Comparison of ENCODE assay signal across 16 cellular contexts in the genomic region with DNA sequence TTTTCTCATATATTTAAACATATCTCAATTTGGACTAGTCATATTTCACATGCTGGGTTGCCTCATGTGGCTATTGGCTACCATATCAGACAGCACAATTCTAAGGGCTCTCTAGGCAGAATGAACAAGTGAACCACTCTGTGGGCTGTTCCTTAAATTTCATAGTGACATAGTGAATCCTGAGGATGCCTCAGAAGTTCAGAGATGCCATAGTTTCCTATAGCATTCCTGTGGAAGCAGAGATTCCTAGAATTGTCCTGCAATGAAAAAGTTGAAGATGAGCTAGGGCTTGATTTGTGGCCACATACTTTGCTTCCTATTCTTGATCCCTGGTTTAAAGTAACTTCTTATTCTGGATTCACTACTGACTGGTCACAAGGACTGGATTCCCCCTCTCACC. TPM values are rescaled to one million over a fixed set of nuclear protein-coding genes. Genes with fewer than 3 reads are reported as not detected.
DNase-seq lines count a peak whose midpoint lies in the region; ATAC-seq and TF ChIP-seq lines count a peak whose summit lies in the region.
"Had no signal": no experiment of that assay in that cellular context is flagged by ENCODE, and none has a peak within 500 bp of the region (broad histone marks: within the 10 kb centered on the region; RNA-seq: fewer than 3 reads in every experiment).

No MANE protein-coding gene starts in this region.

- DNase-seq in EH (ENCODE audit: low read depth): peak; percentile 80
- DNase-seq in HFFc6: peak; percentile 54
- DNase-seq in fibroblast of peridontal ligament (ENCODE audit: extremely low read depth): peak; percentile 35
- no peak for DNase-seq in iPS-NIHi11 (ENCODE audit: low spot score)
- no peak for DNase-seq in MM.1S
- DNase-seq: AML-193; BE2C; CD4-positive, alpha-beta T cell; CD8-positive, alpha-beta memory T cell; DMS 273 treated with DMSO at 0.1 percent for 48 hours; DMS79; H7 had no signal

- no peaks in the 10 kb centered on the region for H3K36me3 ChIP-seq in MM.1S (replicated peaks; ENCODE audit: insufficient read depth, low read length)
- H3K36me3 ChIP-seq: BE2C; BLaER1 treated with 17β-estradiol and CSF1 and Interleukin-3, amounts not matched to agents 10 nM and 100 nM had no signal

- H3K9ac ChIP-seq in MM.1S (ENCODE audit: low read length): no peak overlapping the region
- H3K9ac ChIP-seq: BLaER1 treated with 17β-estradiol and CSF1 and Interleukin-3, amounts not matched to agents 10 nM and 100 nM had no signal

- no peak overlapping the region for H2AFZ ChIP-seq in MM.1S (ENCODE audit: low read length)

- H3K27me3 ChIP-seq in MM.1S (replicated peaks; ENCODE audit: insufficient read depth, low read length): no peaks in the 10 kb centered on the region
- H3K27me3 ChIP-seq: BE2C; BLaER1 treated with 17β-estradiol and CSF1 and Interleukin-3, amounts not matched to agents 10 nM and 100 nM had no signal

- no peak for ATAC-seq in GM19324 (IDR thresholded peaks at IDR 0.05; ENCODE audit: low FRiP score, unreplicated experiment)
- ATAC-seq: GM12878 had no signal

- H3K27ac ChIP-seq in MM.1S (ENCODE audit: low read length): no peak overlapping the region
- H3K27ac ChIP-seq: BLaER1 treated with 17β-estradiol and CSF1 and Interleukin-3, amounts not matched to agents 10 nM and 100 nM had no signal

- H3K4me3 ChIP-seq in MM.1S (ENCODE audit: low read length): no peak overlapping the region
- H3K4me3 ChIP-seq: BLaER1 treated with 17β-estradiol and CSF1 and Interleukin-3, amounts not matched to agents 10 nM and 100 nM; GM12878 had no signal

- TF ChIP-seq CTCF in HFFc6 (IDR thresholded peaks at IDR 0.05): no peak
- no peak for TF ChIP-seq CTCF in MM.1S (IDR thresholded peaks at IDR 0.05; ENCODE audit: low read length)

- H3K4me1 ChIP-seq in MM.1S (ENCODE audit: low read length): no peaks in the 10 kb centered on the region
- H3K4me1 ChIP-seq: BE2C had no signal

- H3K4me2 ChIP-seq in MM.1S (ENCODE audit: low read depth, low read length): no peak overlapping the region
- H3K4me2 ChIP-seq: BLaER1 treated with 17β-estradiol and CSF1 and Interleukin-3, amounts not matched to agents 10 nM and 100 nM had no signal

- H3K4me3 Mint-ChIP-seq in HFFc6: no peak overlapping the region
- H3K4me3 Mint-ChIP-seq: CD14-positive monocyte; CD4-positive, alpha-beta T cell; CD8-positive, alpha-beta memory T cell had no signal

- peak overlapping the region; percentile 54 for H3K27ac Mint-ChIP-seq in HFFc6
- H3K27ac Mint-ChIP-seq: CD14-positive monocyte; CD4-positive, alpha-beta T cell had no signal

- H3K9me2 ChIP-seq in MM.1S (replicated peaks; ENCODE audit: insufficient read depth, low read length): no peaks in the 10 kb centered on the region

- H3F3A ChIP-seq in MM.1S (ENCODE audit: insufficient read depth, low read length): no peaks in the 10 kb centered on the region

- H4K20me1 ChIP-seq in MM.1S (ENCODE audit: insufficient read depth, low read length): no peaks in the 10 kb centered on the region
- H4K20me1 ChIP-seq: BLaER1 treated with 17β-estradiol and CSF1 and Interleukin-3, amounts not matched to agents 10 nM and 100 nM had no signal

- peaks cover 66% of the 10 kb centered on the region for H3K4me1 Mint-ChIP-seq in HFFc6 (ENCODE audit: low read depth)

- H3K9me3 ChIP-seq in MM.1S (replicated peaks; ENCODE audit: insufficient read depth, low read length): no peaks in the 10 kb centered on the region
- H3K9me3 ChIP-seq: BE2C had no signal

- peaks cover 44% of the 10 kb centered on the region for H3K36me3 Mint-ChIP-seq in HFFc6 (ENCODE audit: low read depth)
- H3K36me3 Mint-ChIP-seq: CD14-positive monocyte; CD8-positive, alpha-beta memory T cell had no signal

- H3K27me3 Mint-ChIP-seq in HFFc6 (ENCODE audit: insufficient read depth): peaks cover 5% of the 10 kb centered on the region

- H3K9me3 Mint-ChIP-seq in HFFc6: no peaks in the 10 kb centered on the region
- H3K9me3 Mint-ChIP-seq: CD4-positive, alpha-beta T cell; CD8-positive, alpha-beta memory T cell had no signal

- H3K79me2 ChIP-seq in MM.1S (ENCODE audit: low read length): no peaks in the 10 kb centered on the region

RNA-seq across cellular contexts. Expression of a gene that starts 35.6 kb away (rescaled TPM):
- total RNA-seq in HFFc6 (2021; fragmentation: NEBNext Ultra II Directional; extraction: Animal tissue kit (Norgen Biotek cat#: 25700)): 10 to 100 TPM; 36.6 to 99.7 (median 40.6) TPM
- total RNA-seq: CD4-positive, alpha-beta T cell; GM12878 had no signal

Comparison
In these comparisons a context has a peak if more than half of its experiments do, and no peak if none do; other contexts are left out.
1. DNase-seq: peak in EH (single experiment), HFFc6 (single experiment) and fibroblast of peridontal ligament (single experiment); none in iPS-NIHi11 (single experiment) and MM.1S (single experiment).